10 cellular contexts compared by ENCODE assay signal in the genomic region with DNA sequence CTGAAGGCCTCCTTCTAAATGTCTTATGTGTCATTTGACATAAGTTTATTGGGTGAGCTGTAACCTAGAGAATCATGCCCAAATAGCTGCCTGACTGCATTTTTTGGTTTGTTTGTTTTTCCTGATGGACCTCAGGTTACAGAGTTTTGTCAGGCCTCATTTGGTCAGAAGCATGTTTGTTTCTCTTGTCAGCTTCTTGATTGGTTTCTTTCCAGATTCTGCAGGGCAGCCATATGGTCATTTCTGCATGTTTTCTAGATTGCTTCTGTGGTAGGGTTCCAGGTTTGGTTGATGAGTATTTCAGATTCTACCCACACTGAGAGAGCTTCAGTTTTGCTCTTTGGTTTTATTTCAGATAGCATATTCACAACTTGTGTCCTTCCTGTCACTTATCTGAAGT. TPM values are rescaled to one million over a fixed set of nuclear protein-coding genes. Genes with fewer than 3 reads are reported as not detected.
A peak's percentile ranks its signal among the peaks of the same experiment; 100 is the strongest.
DNase-seq lines count a peak whose midpoint lies in the region; ATAC-seq and TF ChIP-seq lines count a peak whose summit lies in the region.
"Had no signal": no experiment of that assay in that cellular context is flagged by ENCODE, and none has a peak within 500 bp of the region (broad histone marks: within the 10 kb centered on the region; RNA-seq: fewer than 3 reads in every experiment).

No MANE protein-coding gene starts in this region.

- no peak overlapping the region for H3K4me3 Mint-ChIP-seq in activated naive CD8-positive, alpha-beta T cell treated with anti-CD3 and anti-CD28 coated beads, Interleukin-2, amount 50 U/mL, for 24 hours
- no peak overlapping the region for H3K4me3 Mint-ChIP-seq in activated naive CD8-positive, alpha-beta T cell treated with anti-CD3 and anti-CD28 coated beads for 36 hours
- no peak overlapping the region for H3K4me3 Mint-ChIP-seq in type B pancreatic cell
- H3K4me3 Mint-ChIP-seq: CD14-positive monocyte had no signal

- no peak for ATAC-seq in activated naive CD8-positive, alpha-beta T cell treated with anti-CD3 and anti-CD28 coated beads, Interleukin-2, amount 50 U/mL, for 24 hours
- no peak for ATAC-seq in GM19455 (IDR thresholded peaks at IDR 0.05; ENCODE audit: unreplicated experiment)
- no peak for ATAC-seq in GM21423 (IDR thresholded peaks at IDR 0.05; ENCODE audit: unreplicated experiment)
- ATAC-seq: left colon had no signal

- no peak overlapping the region for H3K4me3 ChIP-seq in epithelial cell of esophagus (ENCODE audit: low read length)

- peak overlapping the region; percentile 5 for H3K27ac Mint-ChIP-seq in activated naive CD8-positive, alpha-beta T cell treated with anti-CD3 and anti-CD28 coated beads, Interleukin-2, amount 50 U/mL, for 24 hours
- H3K27ac Mint-ChIP-seq in activated naive CD8-positive, alpha-beta T cell treated with anti-CD3 and anti-CD28 coated beads for 36 hours = no peak overlapping the region
- peak overlapping the region; percentile 64 for H3K27ac Mint-ChIP-seq in type B pancreatic cell
- H3K27ac Mint-ChIP-seq: CD14-positive monocyte had no signal

- TF ChIP-seq CTCF in epithelial cell of esophagus (IDR thresholded peaks at IDR 0.05; ENCODE audit: insufficient read depth, low read depth, low read length, missing control alignments) = no peak
- TF ChIP-seq CTCF in type B pancreatic cell (conservative IDR thresholded peaks at IDR 0.05) = no peak

- H3K9me3 Mint-ChIP-seq in activated naive CD8-positive, alpha-beta T cell treated with anti-CD3 and anti-CD28 coated beads, Interleukin-2, amount 50 U/mL, for 24 hours = peaks cover 27% of the 10 kb centered on the region
- H3K9me3 Mint-ChIP-seq in activated naive CD8-positive, alpha-beta T cell treated with anti-CD3 and anti-CD28 coated beads for 36 hours = peaks cover 26% of the 10 kb centered on the region
- peaks cover 5% of the 10 kb centered on the region for H3K9me3 Mint-ChIP-seq in type B pancreatic cell

- no peaks in the 10 kb centered on the region for H3K27me3 Mint-ChIP-seq in activated naive CD8-positive, alpha-beta T cell treated with anti-CD3 and anti-CD28 coated beads, Interleukin-2, amount 50 U/mL, for 24 hours
- H3K27me3 Mint-ChIP-seq in activated naive CD8-positive, alpha-beta T cell treated with anti-CD3 and anti-CD28 coated beads for 36 hours = no peaks in the 10 kb centered on the region
- no peaks in the 10 kb centered on the region for H3K27me3 Mint-ChIP-seq in type B pancreatic cell

- DNase-seq in activated naive CD8-positive, alpha-beta T cell treated with anti-CD3 and anti-CD28 coated beads, Interleukin-2, amount 50 U/mL, for 24 hours = no peak
- DNase-seq in activated naive CD8-positive, alpha-beta T cell treated with anti-CD3 and anti-CD28 coated beads for 36 hours = no peak
- peak; percentile 82 for DNase-seq in M059J (ENCODE audit: low read depth)
- DNase-seq in epithelial cell of esophagus (ENCODE audit: low read depth) = peak; percentile 49
- DNase-seq in type B pancreatic cell (ENCODE audit: extremely low spot score, unreplicated experiment) = no peak
- DNase-seq in activated CD4-positive, CD25-positive, alpha-beta regulatory T cell treated with anti-CD3 and anti-CD28 coated beads, Interleukin-2, amount 50 U/mL, for 72 hours = no peak
- DNase-seq: left colon had no signal

- peaks cover 12% of the 10 kb centered on the region for H3K4me1 Mint-ChIP-seq in activated naive CD8-positive, alpha-beta T cell treated with anti-CD3 and anti-CD28 coated beads, Interleukin-2, amount 50 U/mL, for 24 hours
- H3K4me1 Mint-ChIP-seq in activated naive CD8-positive, alpha-beta T cell treated with anti-CD3 and anti-CD28 coated beads for 36 hours = peaks cover 10% of the 10 kb centered on the region
- H3K4me1 Mint-ChIP-seq in type B pancreatic cell (ENCODE audit: unreplicated experiment) = no peaks in the 10 kb centered on the region
- H3K4me1 Mint-ChIP-seq: CD14-positive monocyte had no signal

- peaks cover 25% of the 10 kb centered on the region for H3K36me3 Mint-ChIP-seq in activated naive CD8-positive, alpha-beta T cell treated with anti-CD3 and anti-CD28 coated beads, Interleukin-2, amount 50 U/mL, for 24 hours (ENCODE audit: low read depth)
- H3K36me3 Mint-ChIP-seq in activated naive CD8-positive, alpha-beta T cell treated with anti-CD3 and anti-CD28 coated beads for 36 hours = peaks cover 30% of the 10 kb centered on the region
- peaks cover 4% of the 10 kb centered on the region for H3K36me3 Mint-ChIP-seq in type B pancreatic cell

RNA-seq across cellular contexts. Expression of a gene that starts 28.0 kb away (rescaled TPM):
- total RNA-seq in activated naive CD8-positive, alpha-beta T cell treated with anti-CD3 and anti-CD28 coated beads for 36 hours = 1 to 10 TPM; 6.9 to 9.0 TPM
- total RNA-seq in M059J (2014; rRNA removed; shearing (Covaris generic)) = 2.3 and 4.1 TPM in 2 replicates
- 11.9 and 25.0 TPM in 2 replicates for total RNA-seq in type B pancreatic cell (ENCODE audit: low replicate concordance)

Comparison
In these comparisons a context has a peak if more than half of its experiments do, and no peak if none do; other contexts are left out.
1. DNase-seq: peak in M059J (single experiment) and epithelial cell of esophagus (single experiment); none in activated naive CD8-positive, alpha-beta T cell treated with anti-CD3 and anti-CD28 coated beads, Interleukin-2, amount 50 U/mL, for 24 hours (single experiment), activated naive CD8-positive, alpha-beta T cell treated with anti-CD3 and anti-CD28 coated beads for 36 hours (single experiment), type B pancreatic cell (single experiment) and activated CD4-positive, CD25-positive, alpha-beta regulatory T cell treated with anti-CD3 and anti-CD28 coated beads, Interleukin-2, amount 50 U/mL, for 72 hours (single experiment).